23 cellular contexts compared by ENCODE assay signal in genomic region chr14:88864198-88864597, GRCh38.
"Had no signal": no experiment of that assay in that cellular context is flagged by ENCODE, and none has a peak within 500 bp of the region (broad histone marks: within the 10 kb centered on the region; RNA-seq: fewer than 3 reads in every experiment).

No MANE protein-coding gene starts in this region.

- DNase-seq: dorsolateral prefrontal cortex; effector CD4-positive, alpha-beta T cell; foreskin fibroblast; gastrocnemius medialis; head of caudate nucleus; naive thymus-derived CD8-positive, alpha-beta T cell; pancreas; right lobe of liver; stimulated activated CD4-positive, alpha-beta T cell treated with anti-CD3 and anti-CD28 coated beads, Interleukin-12 subunit alpha, Interleukin-12 subunit beta, amount 100 ng/mL, for 4 hours; stimulated activated CD4-positive, alpha-beta T cell treated with anti-CD3 and anti-CD28 coated beads, Interleukin-2, amount 100 ng/mL, for 24 hours; stimulated activated CD4-positive, alpha-beta T cell treated with anti-CD3 and anti-CD28 coated beads, Interleukin-4, amount 100 ng/mL, for 24 hours; stimulated activated naive CD4-positive, alpha-beta T cell treated with Interleukin-2 at 50 U/mL for 16 hours; stomach; thyroid gland; trophoblast cell had no signal

- H3K27ac ChIP-seq: dorsolateral prefrontal cortex, epithelial cell of prostate, gastrocnemius medialis, neutrophil, pancreas, right lobe of liver, stomach, thyroid gland, vagina had no signal

- H3K36me3 Mint-ChIP-seq: stimulated activated effector memory CD8-positive, alpha-beta T cell treated with anti-CD3 and anti-CD28 coated beads, Interleukin-12 subunit alpha, Interleukin-12 subunit beta, amount 100 ng/mL, for 72 hours had no signal

- H3K4me1 ChIP-seq: gastrocnemius medialis, pancreas, right lobe of liver, stomach, thyroid gland, vagina had no signal

- H3K27me3 ChIP-seq: dorsolateral prefrontal cortex, gastrocnemius medialis, neutrophil, pancreas, right lobe of liver, stomach, thyroid gland, vagina had no signal

- H3K4me3 Mint-ChIP-seq: memory B cell; naive thymus-derived CD8-positive, alpha-beta T cell; stimulated activated effector memory CD8-positive, alpha-beta T cell treated with anti-CD3 and anti-CD28 coated beads, Interleukin-12 subunit alpha, Interleukin-12 subunit beta, amount 100 ng/mL, for 72 hours had no signal

- ATAC-seq: esophagus mucosa; gastrocnemius medialis; naive thymus-derived CD8-positive, alpha-beta T cell; pancreas; stimulated activated effector memory CD8-positive, alpha-beta T cell treated with anti-CD3 and anti-CD28 coated beads, Interleukin-12 subunit alpha, Interleukin-12 subunit beta, amount 100 ng/mL, for 72 hours had no signal

- H3K27ac Mint-ChIP-seq: memory B cell; naive thymus-derived CD8-positive, alpha-beta T cell; stimulated activated effector memory CD8-positive, alpha-beta T cell treated with anti-CD3 and anti-CD28 coated beads, Interleukin-12 subunit alpha, Interleukin-12 subunit beta, amount 100 ng/mL, for 72 hours had no signal

- H3K27me3 Mint-ChIP-seq: memory B cell; naive thymus-derived CD8-positive, alpha-beta T cell had no signal

- H3K4me3 ChIP-seq: dorsolateral prefrontal cortex, gastrocnemius medialis, lung, pancreas, right lobe of liver, smooth muscle cell, stomach, thyroid gland, vagina had no signal

- H3K36me3 ChIP-seq: gastrocnemius medialis, pancreas had no signal

- H3K4me1 Mint-ChIP-seq: memory B cell; stimulated activated effector memory CD8-positive, alpha-beta T cell treated with anti-CD3 and anti-CD28 coated beads, Interleukin-12 subunit alpha, Interleukin-12 subunit beta, amount 100 ng/mL, for 72 hours had no signal

- H3K9me3 ChIP-seq: gastrocnemius medialis, neutrophil, pancreas, right lobe of liver, stomach, thyroid gland, vagina had no signal
